8 cellular contexts compared by ENCODE assay signal in the genomic region with DNA sequence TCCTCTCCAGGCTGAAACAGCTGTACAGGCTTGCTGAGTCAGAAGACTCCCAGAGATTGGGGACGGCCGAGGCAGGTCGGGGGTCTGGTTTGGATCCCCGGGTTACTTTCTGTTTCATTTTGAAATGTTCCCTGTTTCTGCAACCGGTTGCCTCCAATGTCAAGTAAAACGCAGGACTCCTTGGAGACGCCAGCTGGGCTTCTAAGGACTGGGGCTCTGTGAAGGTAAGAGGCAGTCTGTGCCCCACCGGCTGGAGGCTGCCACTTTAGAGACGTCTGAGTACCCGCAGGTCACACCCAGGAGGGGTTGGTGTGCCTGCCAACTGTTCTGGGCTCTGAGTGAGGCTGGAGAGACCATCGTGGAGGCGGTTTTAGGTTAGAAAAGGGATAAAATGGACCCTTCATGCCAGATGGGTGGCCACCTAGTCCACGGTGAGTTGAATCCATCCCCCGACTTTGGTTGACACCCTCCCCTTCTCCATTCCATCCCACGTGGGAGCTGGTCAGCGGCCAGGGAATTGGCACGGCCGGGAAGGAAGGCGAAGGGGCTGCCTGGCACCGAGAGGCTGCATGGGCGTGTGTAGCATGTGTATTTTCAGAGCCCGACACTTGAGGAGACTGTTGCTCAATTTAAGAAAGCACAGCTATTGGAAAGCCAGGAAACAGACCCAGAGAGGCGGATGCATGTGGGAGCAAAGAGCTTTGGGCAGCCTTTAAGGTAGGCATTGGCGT.
A peak's percentile ranks its signal among the peaks of the same experiment; 100 is the strongest.
DNase-seq lines count a peak whose midpoint lies in the region; ATAC-seq and TF ChIP-seq lines count a peak whose summit lies in the region.

No MANE protein-coding gene starts in this region.

- no peaks in the 10 kb centered on the region for H3K36me3 ChIP-seq in lower lobe of right lung

- peaks cover 39% of the 10 kb centered on the region for H3K27me3 Mint-ChIP-seq in activated CD8-positive, alpha-beta T cell treated with anti-CD3 and anti-CD28 coated beads, Interleukin-2, amount 10 ng/mL, durations not matched to agents 7 days and 5 days (ENCODE audit: low read depth)
- peaks cover 3% of the 10 kb centered on the region for H3K27me3 Mint-ChIP-seq in endothelial cell (ENCODE audit: unreplicated experiment)

- DNase-seq in DMS114 treated with DMSO at 0.1 percent for 48 hours (lab: John Stamatoyannopoulos, UW; ENCODE audit: unreplicated experiment) (peak; percentile 21), LNCaP clone FGC (ENCODE audit: low read depth) (no peak), endothelial cell (ENCODE audit: low spot score) (peak; percentile 51), lower lobe of right lung (peak; percentile 87)
- DNase-seq in activated CD8-positive, alpha-beta T cell treated with anti-CD3 and anti-CD28 coated beads, Interleukin-2, amount 10 ng/mL, durations not matched to agents 7 days and 5 days = peak; percentile 30
- DNase-seq in stimulated activated naive CD4-positive, alpha-beta T cell treated with Interleukin-2 at 50 U/mL for 16 hours (lab: John Stamatoyannopoulos, UW) = peak; percentile 2

- peak; percentile 90 for ATAC-seq in activated CD8-positive, alpha-beta T cell treated with anti-CD3 and anti-CD28 coated beads, Interleukin-2, amount 10 ng/mL, durations not matched to agents 7 days and 5 days
- ATAC-seq in lower lobe of right lung = peak; percentile 94
- no peak for ATAC-seq in HG02852 (IDR thresholded peaks at IDR 0.05; ENCODE audit: unreplicated experiment)
- ATAC-seq in GM21825 (IDR thresholded peaks at IDR 0.05; ENCODE audit: unreplicated experiment) = no peak

- H3K4me3 ChIP-seq in LNCaP clone FGC (ENCODE audit: low read depth, low read length) (peak overlapping the region; percentile 2; the same call in 1 of the 2 replicates), lower lobe of right lung (peak overlapping the region; percentile 73)

- peaks cover 42% of the 10 kb centered on the region for H3K4me1 ChIP-seq in lower lobe of right lung

- no peaks in the 10 kb centered on the region for H3K27me3 ChIP-seq in lower lobe of right lung (ENCODE audit: low read depth)

- TF ChIP-seq CTCF in LNCaP clone FGC (IDR thresholded peaks at IDR 0.05; ENCODE audit: control insufficient read depth, extremely low read depth, insufficient read depth) (no peak), endothelial cell (IDR thresholded peaks at IDR 0.05; ENCODE audit: unreplicated experiment) (no peak), lower lobe of right lung (IDR thresholded peaks at IDR 0.05) (no peak)

- CTCF ChIA-PET in activated CD8-positive, alpha-beta T cell treated with anti-CD3 and anti-CD28 coated beads, Interleukin-2, amount 10 ng/mL, durations not matched to agents 7 days and 5 days (lab: Charles Lee) = interaction anchor here (0.9 kb wide), 1 partner anchor 13 kb away, joined by 3 read pairs; no protein-coding TSS in a partner anchor

- peak overlapping the region; percentile 84 for H3K27ac ChIP-seq in lower lobe of right lung

- H3K4me1 Mint-ChIP-seq in activated CD8-positive, alpha-beta T cell treated with anti-CD3 and anti-CD28 coated beads, Interleukin-2, amount 10 ng/mL, durations not matched to agents 7 days and 5 days (ENCODE audit: low read depth) = peaks cover 22% of the 10 kb centered on the region
- peaks cover 54% of the 10 kb centered on the region for H3K4me1 Mint-ChIP-seq in endothelial cell (ENCODE audit: unreplicated experiment)

- POLR2A ChIA-PET in activated CD8-positive, alpha-beta T cell treated with anti-CD3 and anti-CD28 coated beads, Interleukin-2, amount 10 ng/mL, durations not matched to agents 7 days and 5 days (lab: Charles Lee) = interaction anchor here (0.8 kb wide), 1 partner anchor 475 kb away, joined by 3 read pairs; no protein-coding TSS in a partner anchor

- no peaks in the 10 kb centered on the region for H3K36me3 Mint-ChIP-seq in activated CD8-positive, alpha-beta T cell treated with anti-CD3 and anti-CD28 coated beads, Interleukin-2, amount 10 ng/mL, durations not matched to agents 7 days and 5 days (ENCODE audit: low read depth)
- no peaks in the 10 kb centered on the region for H3K36me3 Mint-ChIP-seq in endothelial cell (ENCODE audit: low read depth, unreplicated experiment)

- no peaks in the 10 kb centered on the region for H3K9me3 ChIP-seq in lower lobe of right lung

- H3K4me3 Mint-ChIP-seq in activated CD8-positive, alpha-beta T cell treated with anti-CD3 and anti-CD28 coated beads, Interleukin-2, amount 10 ng/mL, durations not matched to agents 7 days and 5 days = peak overlapping the region; percentile 84
- peak overlapping the region; percentile 89 for H3K4me3 Mint-ChIP-seq in endothelial cell (ENCODE audit: unreplicated experiment)

- H3K9me3 Mint-ChIP-seq in activated CD8-positive, alpha-beta T cell treated with anti-CD3 and anti-CD28 coated beads, Interleukin-2, amount 10 ng/mL, durations not matched to agents 7 days and 5 days (ENCODE audit: insufficient read depth) = peaks cover 3% of the 10 kb centered on the region
- no peaks in the 10 kb centered on the region for H3K9me3 Mint-ChIP-seq in endothelial cell (ENCODE audit: unreplicated experiment)

- intact Hi-C loops in lower lobe of right lung (cut with DNase I) = no loop called here

- peak overlapping the region; percentile 18 for H3K27ac Mint-ChIP-seq in activated CD8-positive, alpha-beta T cell treated with anti-CD3 and anti-CD28 coated beads, Interleukin-2, amount 10 ng/mL, durations not matched to agents 7 days and 5 days
- H3K27ac Mint-ChIP-seq in endothelial cell (ENCODE audit: unreplicated experiment) = peak overlapping the region; percentile 93

Comparison
In these comparisons a context has a peak if more than half of its experiments do, and no peak if none do; other contexts are left out.
1. ATAC-seq: peak in activated CD8-positive, alpha-beta T cell treated with anti-CD3 and anti-CD28 coated beads, Interleukin-2, amount 10 ng/mL, durations not matched to agents 7 days and 5 days (single experiment) and lower lobe of right lung (2 of 2); none in HG02852 (single experiment) and GM21825 (single experiment).